17 cellular contexts compared by ENCODE assay signal in genomic region chr5:113089653-113090335, GRCh38.
DNase-seq lines count a peak whose midpoint lies in the region; ATAC-seq and TF ChIP-seq lines count a peak whose summit lies in the region.
"Had no signal": no experiment of that assay in that cellular context is flagged by ENCODE, and none has a peak within 500 bp of the region (broad histone marks: within the 10 kb centered on the region; RNA-seq: fewer than 3 reads in every experiment).

No MANE protein-coding gene starts in this region.

- TF ChIP-seq CTCF in activated CD8-positive, alpha-beta T cell treated with anti-CD3 and anti-CD28 coated beads for 36 hours (IDR thresholded peaks at IDR 0.05) = no peak
- TF ChIP-seq CTCF in esophagus muscularis mucosa (IDR thresholded peaks at IDR 0.05) = no peak
- TF ChIP-seq CTCF in thoracic aorta (IDR thresholded peaks at IDR 0.05) = no peak
- no peak for TF ChIP-seq CTCF in BE2C (IDR thresholded peaks at IDR 0.05; ENCODE audit: low read depth, low read length)

- POLR2A ChIA-PET in activated CD8-positive, alpha-beta T cell treated with anti-CD3 and anti-CD28 coated beads, Interleukin-2, amount 10 ng/mL, durations not matched to agents 7 days and 5 days (lab: Charles Lee) = no interaction called here
- POLR2A ChIA-PET in activated CD8-positive, alpha-beta T cell treated with anti-CD3 and anti-CD28 coated beads for 36 hours (lab: Charles Lee) = interaction anchor here (0.6 kb wide), 1 partner anchor 12 kb away, joined by 3 read pairs; no protein-coding TSS in a partner anchor

- H3K4me3 Mint-ChIP-seq in activated CD8-positive, alpha-beta T cell treated with anti-CD3 and anti-CD28 coated beads, Interleukin-2, amount 10 ng/mL, durations not matched to agents 7 days and 5 days = no peak overlapping the region
- no peak overlapping the region for H3K4me3 Mint-ChIP-seq in activated CD8-positive, alpha-beta T cell treated with anti-CD3 and anti-CD28 coated beads for 36 hours
- H3K4me3 Mint-ChIP-seq: activated CD4-positive, alpha-beta memory T cell treated with anti-CD3 and anti-CD28 coated beads, Interleukin-2, amount 10 ng/mL, durations not matched to agents 7 days and 5 days; CD4-positive, alpha-beta memory T cell; H9 had no signal

- ATAC-seq in activated CD8-positive, alpha-beta T cell treated with anti-CD3 and anti-CD28 coated beads, Interleukin-2, amount 10 ng/mL, durations not matched to agents 7 days and 5 days = no peak
- no peak for ATAC-seq in activated CD8-positive, alpha-beta T cell treated with anti-CD3 and anti-CD28 coated beads for 36 hours
- peak; percentile 62 for ATAC-seq in thoracic aorta (ENCODE audit: insufficient number of reproducible peaks, low FRiP score, low read depth)
- ATAC-seq: GM12878 had no signal

- peak overlapping the region in 3 of 4 donors; percentile 36 to 59 (median 50) for H3K27ac ChIP-seq in esophagus muscularis mucosa (replicated peaks in 1 of 4)
- H3K27ac ChIP-seq in muscle layer of colon (ENCODE audit: low read depth, low read length) = no peak overlapping the region
- H3K27ac ChIP-seq in thoracic aorta = peak overlapping the region; percentile 27 to 40
- H3K27ac ChIP-seq: suprapubic skin had no signal

- 53% methylated on average over 6 of the region's 6 CpGs for WGBS in esophagus muscularis mucosa

- CTCF ChIA-PET in activated CD8-positive, alpha-beta T cell treated with anti-CD3 and anti-CD28 coated beads, Interleukin-2, amount 10 ng/mL, durations not matched to agents 7 days and 5 days (lab: Charles Lee) = interaction anchor here (0.9 to 1.9 kb wide), 3 partner anchors 9 to 204 kb away, joined by 4 to 7 read pairs (median 4); no protein-coding TSS in a partner anchor
- CTCF ChIA-PET in activated CD8-positive, alpha-beta T cell treated with anti-CD3 and anti-CD28 coated beads for 36 hours (lab: Charles Lee) = interaction anchor here (0.9 to 2.1 kb wide), 9 partner anchors 9 to 241 kb away, joined by 3 to 11 read pairs (median 3); no protein-coding TSS in a partner anchor

- no peaks in the 10 kb centered on the region for H3K9me3 Mint-ChIP-seq in activated CD8-positive, alpha-beta T cell treated with anti-CD3 and anti-CD28 coated beads, Interleukin-2, amount 10 ng/mL, durations not matched to agents 7 days and 5 days (ENCODE audit: insufficient read depth)
- H3K9me3 Mint-ChIP-seq in activated CD8-positive, alpha-beta T cell treated with anti-CD3 and anti-CD28 coated beads for 36 hours = no peaks in the 10 kb centered on the region
- H3K9me3 Mint-ChIP-seq: activated CD4-positive, alpha-beta memory T cell treated with anti-CD3 and anti-CD28 coated beads, Interleukin-2, amount 10 ng/mL, durations not matched to agents 7 days and 5 days; activated T-helper 2 cell treated with anti-CD3 and anti-CD28 coated beads, Interferon-gamma antibody, Interleukin-2, Interleukin-4, amounts not matched to agents 10 μg/mL and 5 μg/mL and 100 μg/mL, durations not matched to agents 14 hours and 24 hours and 36 hours; CD4-positive, alpha-beta memory T cell; H9 had no signal

- peak overlapping the region; percentile 31 for H3K27ac Mint-ChIP-seq in activated CD8-positive, alpha-beta T cell treated with anti-CD3 and anti-CD28 coated beads, Interleukin-2, amount 10 ng/mL, durations not matched to agents 7 days and 5 days
- no peak overlapping the region for H3K27ac Mint-ChIP-seq in activated CD8-positive, alpha-beta T cell treated with anti-CD3 and anti-CD28 coated beads for 36 hours
- H3K27ac Mint-ChIP-seq: activated CD4-positive, alpha-beta memory T cell treated with anti-CD3 and anti-CD28 coated beads, Interleukin-2, amount 10 ng/mL, durations not matched to agents 7 days and 5 days; activated T-helper 2 cell treated with anti-CD3 and anti-CD28 coated beads, Interferon-gamma antibody, Interleukin-2, Interleukin-4, amounts not matched to agents 10 μg/mL and 5 μg/mL and 100 μg/mL, durations not matched to agents 14 hours and 24 hours and 36 hours; H9 had no signal

- intact Hi-C loops in activated CD8-positive, alpha-beta T cell treated with anti-CD3 and anti-CD28 coated beads for 36 hours (cut with micrococcal nuclease) = no loop called here
- intact Hi-C loops in esophagus muscularis mucosa (cut with DNase I) = no loop called here

- no peaks in the 10 kb centered on the region for H3K9me3 ChIP-seq in esophagus muscularis mucosa
- H3K9me3 ChIP-seq in muscle layer of colon (ENCODE audit: low read length) = no peaks in the 10 kb centered on the region
- no peaks in the 10 kb centered on the region for H3K9me3 ChIP-seq in thoracic aorta
- H3K9me3 ChIP-seq in BE2C = no peaks in the 10 kb centered on the region
- H3K9me3 ChIP-seq: suprapubic skin had no signal

- TF ChIP-seq EP300 in esophagus muscularis mucosa (IDR thresholded peaks at IDR 0.05) = no peak

- H3K36me3 ChIP-seq in esophagus muscularis mucosa = peaks cover 0 to 5% (median 4%) of the 10 kb centered on the region in 4 donors
- H3K36me3 ChIP-seq in muscle layer of colon (ENCODE audit: insufficient read depth, low read length) = no peaks in the 10 kb centered on the region
- H3K36me3 ChIP-seq in thoracic aorta = no peaks in the 10 kb centered on the region
- H3K36me3 ChIP-seq in BE2C = peaks cover 31% of the 10 kb centered on the region

- H3K9ac ChIP-seq in muscle layer of colon (ENCODE audit: low read length) = no peak overlapping the region

- peaks cover 3% of the 10 kb centered on the region for H3K27me3 Mint-ChIP-seq in activated CD8-positive, alpha-beta T cell treated with anti-CD3 and anti-CD28 coated beads, Interleukin-2, amount 10 ng/mL, durations not matched to agents 7 days and 5 days (ENCODE audit: low read depth)
- no peaks in the 10 kb centered on the region for H3K27me3 Mint-ChIP-seq in activated CD8-positive, alpha-beta T cell treated with anti-CD3 and anti-CD28 coated beads for 36 hours
- H3K27me3 Mint-ChIP-seq: CD4-positive, alpha-beta memory T cell had no signal

- no peak for TF ChIP-seq POLR2A in esophagus muscularis mucosa (IDR thresholded peaks at IDR 0.05; ENCODE audit: low read depth)

- no peak for DNase-seq in activated CD8-positive, alpha-beta T cell treated with anti-CD3 and anti-CD28 coated beads, Interleukin-2, amount 10 ng/mL, durations not matched to agents 7 days and 5 days
- DNase-seq in activated CD8-positive, alpha-beta T cell treated with anti-CD3 and anti-CD28 coated beads for 36 hours = no peak
- DNase-seq in esophagus muscularis mucosa (ENCODE audit: extremely low spot score) = no peak
- DNase-seq in thoracic aorta (ENCODE audit: low spot score) = no peak
- DNase-seq in BE2C = no peak
- DNase-seq in NAMALWA (ENCODE audit: low spot score) = no peak
- no peak for DNase-seq in A172 (ENCODE audit: low spot score)
- DNase-seq: 8988T; activated CD4-positive, alpha-beta memory T cell treated with anti-CD3 and anti-CD28 coated beads, Interleukin-2, amount 10 ng/mL, durations not matched to agents 7 days and 5 days; CD4-positive, alpha-beta memory T cell; H9; KBM-7; SIG-M5 had no signal

- peaks cover 24 to 44% (median 27%) of the 10 kb centered on the region in 4 donors for H3K4me1 ChIP-seq in esophagus muscularis mucosa
- H3K4me1 ChIP-seq in muscle layer of colon (ENCODE audit: insufficient read depth, low read length) = peaks cover 5% of the 10 kb centered on the region
- H3K4me1 ChIP-seq in thoracic aorta (ENCODE audit: control insufficient read depth in 1 of 2, low read depth in 2 of 2) = peaks cover 10 to 48% of the 10 kb centered on the region in 2 donors
- peaks cover 39% of the 10 kb centered on the region for H3K4me1 ChIP-seq in BE2C

- H3K4me1 Mint-ChIP-seq in activated CD8-positive, alpha-beta T cell treated with anti-CD3 and anti-CD28 coated beads, Interleukin-2, amount 10 ng/mL, durations not matched to agents 7 days and 5 days (ENCODE audit: low read depth) = peaks cover 2% of the 10 kb centered on the region
- peaks cover 17% of the 10 kb centered on the region for H3K4me1 Mint-ChIP-seq in activated CD8-positive, alpha-beta T cell treated with anti-CD3 and anti-CD28 coated beads for 36 hours (ENCODE audit: low read depth)
- H3K4me1 Mint-ChIP-seq: activated CD4-positive, alpha-beta memory T cell treated with anti-CD3 and anti-CD28 coated beads, Interleukin-2, amount 10 ng/mL, durations not matched to agents 7 days and 5 days had no signal

- H3K4me3 ChIP-seq in esophagus muscularis mucosa = peak overlapping the region in 2 of 4 donors; percentile 5 to 11
- H3K4me3 ChIP-seq in muscle layer of colon (ENCODE audit: low read depth in 1 of 2, low read length in 2 of 2) = peak overlapping the region; percentile 9 to 25
- peak overlapping the region; percentile 52 for H3K4me3 ChIP-seq in thoracic aorta
- H3K4me3 ChIP-seq in BE2C (ENCODE audit: low read depth, low read length) = no peak overlapping the region
- H3K4me3 ChIP-seq: GM12878, suprapubic skin had no signal

- no peaks in the 10 kb centered on the region for H3K36me3 Mint-ChIP-seq in activated CD8-positive, alpha-beta T cell treated with anti-CD3 and anti-CD28 coated beads, Interleukin-2, amount 10 ng/mL, durations not matched to agents 7 days and 5 days (ENCODE audit: low read depth)
- no peaks in the 10 kb centered on the region for H3K36me3 Mint-ChIP-seq in activated CD8-positive, alpha-beta T cell treated with anti-CD3 and anti-CD28 coated beads for 36 hours (ENCODE audit: low read depth)

- H3K27me3 ChIP-seq in esophagus muscularis mucosa (no peaks in the 10 kb centered on the region), muscle layer of colon (ENCODE audit: control insufficient read depth in 1 of 2, insufficient read depth in 2 of 2, low read length in 2 of 2) (no peaks in the 10 kb centered on the region), thoracic aorta (replicated peaks; ENCODE audit: insufficient read depth) (no peaks in the 10 kb centered on the region), BE2C (no peaks in the 10 kb centered on the region)
- H3K27me3 ChIP-seq: suprapubic skin had no signal
